14 cellular contexts compared by ENCODE assay signal in genomic region chr5:169512385-169512784, GRCh38.
DNase-seq lines count a peak whose midpoint lies in the region; ATAC-seq, FAIRE-seq and TF ChIP-seq lines count a peak whose summit lies in the region.
"Had no signal": no experiment of that assay in that cellular context is flagged by ENCODE, and none has a peak within 500 bp of the region (broad histone marks: within the 10 kb centered on the region; RNA-seq: fewer than 3 reads in every experiment).

No MANE protein-coding gene starts in this region.

- H3K9me3 ChIP-seq in HepG2 (ENCODE audit: low read length) (no peaks in the 10 kb centered on the region), right lobe of liver (no peaks in the 10 kb centered on the region), Panc1 (ENCODE audit: control insufficient read depth, insufficient read depth, low read depth, low read length) (no peaks in the 10 kb centered on the region), trophoblast cell (ENCODE audit: insufficient read depth, low read depth, low read length) (no peaks in the 10 kb centered on the region)
- H3K9me3 ChIP-seq: A549 had no signal

- H2AFZ ChIP-seq in HepG2 (ENCODE audit: low read length) (no peak overlapping the region), trophoblast cell (ENCODE audit: insufficient read depth, low read length, poor library complexity) (no peak overlapping the region)
- H2AFZ ChIP-seq: GM23248 had no signal

- in situ Hi-C loops in HepG2 (cut with HindIII; ENCODE audit: extremely low pct_ligation_motif_present, low pct_unique_long_range_greater_than_20kb) (no loop called here), Panc1 (cut with HindIII; ENCODE audit: low pct_unique_long_range_greater_than_20kb, low sequenced_read_pairs) (no loop called here)

- H3K27ac ChIP-seq in HepG2 (ENCODE audit: extremely low read length, insufficient read depth, low read length) (no peak overlapping the region), right lobe of liver (no peak overlapping the region), Panc1 (ENCODE audit: low read length) (no peak overlapping the region), trophoblast cell (ENCODE audit: low read depth, low read length) (no peak overlapping the region)
- H3K27ac ChIP-seq: A549, GM23248 had no signal

- no peak overlapping the region for H3K4me3 ChIP-seq in HepG2 (replicated peaks in 1 of 3; ENCODE audit: insufficient read depth in 1 of 3, low read depth in 2 of 3, low read length in 3 of 3)
- H3K4me3 ChIP-seq in right lobe of liver: no peak overlapping the region
- H3K4me3 ChIP-seq in Panc1 (ENCODE audit: low read depth in 2 of 2, low read length in 2 of 2): no peak overlapping the region
- H3K4me3 ChIP-seq in trophoblast cell (ENCODE audit: low read depth, low read length): no peak overlapping the region
- H3K4me3 ChIP-seq: A549, GM23248 had no signal

- peak overlapping the region; percentile 84 for H4K91ac ChIP-seq in trophoblast cell (ENCODE audit: low read depth, low read length)

- BruUV-seq in HepG2 (replicated peaks; lab: Mats Ljungman, UMichigan): no TSS peak
- no TSS peak for BruUV-seq in Panc1 (replicated peaks; lab: Mats Ljungman, UMichigan)

- peak overlapping the region; percentile 64 for H2AK5ac ChIP-seq in trophoblast cell (ENCODE audit: low read length)

- no peak for TF ChIP-seq EP300 in HepG2 (IDR thresholded peaks at IDR 0.05; ENCODE audit: low read depth in 2 of 2, low read length in 2 of 2)
- no peak for TF ChIP-seq EP300 in HepG2 (CRISPR knock-in tag; IDR thresholded peaks at IDR 0.05; ENCODE audit: borderline replicate concordance)

- H3K27me3 ChIP-seq in HepG2 (ENCODE audit: control insufficient read depth in 1 of 2, insufficient read depth in 2 of 2, low read length in 2 of 2) (no peaks in the 10 kb centered on the region), right lobe of liver (no peaks in the 10 kb centered on the region), Panc1 (ENCODE audit: control insufficient read depth, insufficient read depth, low read length) (no peaks in the 10 kb centered on the region), trophoblast cell (ENCODE audit: insufficient read depth, low read length) (no peaks in the 10 kb centered on the region)

- no peak overlapping the region for H3K18ac ChIP-seq in trophoblast cell (ENCODE audit: low read length)

- H2BK120ac ChIP-seq in trophoblast cell (ENCODE audit: insufficient read depth, low read length, poor library complexity): peak overlapping the region; percentile 26

- TF ChIP-seq RAD21 in HepG2 (CRISPR knock-in tag; IDR thresholded peaks at IDR 0.05): no peak

- DNase-seq in HepG2 (ENCODE audit: low spot score) (no peak), right lobe of liver (no peak), Panc1 (ENCODE audit: low read depth, low spot score) (no peak), trophoblast cell (no peak)
- no peak for DNase-seq in activated CD4-positive, alpha-beta T cell treated with anti-CD3 and anti-CD28 coated beads for 4 hours
- DNase-seq: CD8-positive, alpha-beta T cell; COR-L47; DMS153; GF-D8; GM23248; KBM-7 had no signal

- POLR2A ChIA-PET in HepG2 (lab: Yijun Ruan, JAX) (no interaction called here), Panc1 (lab: Charles Lee) (no interaction called here)

- TF ChIP-seq CTCF in HepG2 (CRISPR knock-in tag; IDR thresholded peaks at IDR 0.05) (no peak), right lobe of liver (IDR thresholded peaks at IDR 0.05) (no peak), Panc1 (IDR thresholded peaks at IDR 0.05) (no peak)

- H3K4me2 ChIP-seq in HepG2 (ENCODE audit: low read depth, low read length) (no peak overlapping the region), trophoblast cell (ENCODE audit: low read length) (no peak overlapping the region)
- H3K4me2 ChIP-seq: A549 had no signal

- peak overlapping the region; percentile 24 for H3K14ac ChIP-seq in trophoblast cell (ENCODE audit: low read length)

- intact Hi-C loops in HepG2 (cut with micrococcal nuclease; ENCODE audit: unreplicated experiment) (no loop called here), right lobe of liver (cut with DNase I) (no loop called here), Panc1 (cut with micrococcal nuclease; ENCODE audit: unreplicated experiment) (no loop called here)

- H3K4me1 ChIP-seq in HepG2 (ENCODE audit: insufficient read depth, low read length) (no peaks in the 10 kb centered on the region), right lobe of liver (no peaks in the 10 kb centered on the region), Panc1 (ENCODE audit: control insufficient read depth, insufficient read depth, low read length) (no peaks in the 10 kb centered on the region), trophoblast cell (ENCODE audit: control insufficient read depth in 1 of 2, insufficient read depth in 2 of 2, low read length in 2 of 2) (peaks cover 4 to 9% of the 10 kb centered on the region in 2 experiments)
- H3K4me1 ChIP-seq: A549 had no signal

- TF ChIP-seq POLR2A in HepG2 (IDR thresholded peaks at IDR 0.05; ENCODE audit: insufficient read depth in 1 of 2, low read depth in 2 of 2, low read length in 2 of 2) (no peak), right lobe of liver (IDR thresholded peaks at IDR 0.05) (no peak)

- CTCF ChIA-PET in HepG2 (lab: Yijun Ruan, JAX; ENCODE audit: low intra/inter-chr PET ratio, low total read pairs) (no interaction called here), Panc1 (lab: Charles Lee) (no interaction called here)

- H2BK12ac ChIP-seq in trophoblast cell (ENCODE audit: low read length): peak overlapping the region; percentile 96

- H2BK5ac ChIP-seq in trophoblast cell (ENCODE audit: low read depth, low read length, poor library complexity): peak overlapping the region; percentile 57

- no peak overlapping the region for H4K12ac ChIP-seq in trophoblast cell (ENCODE audit: low read depth, low read length)

- H4K8ac ChIP-seq in trophoblast cell (ENCODE audit: low read depth, low read length): peak overlapping the region; percentile 10

- no peaks in the 10 kb centered on the region for H4K20me1 ChIP-seq in HepG2 (ENCODE audit: insufficient read depth, low read length)

- H3K23ac ChIP-seq in trophoblast cell (ENCODE audit: low read length): no peak overlapping the region

- WGBS in HepG2 (ENCODE audit: low lambda C conversion rate): 0% methylated on average over 4 of the region's 4 CpGs
- WGBS in right lobe of liver (ENCODE audit: insufficient coverage, low coverage, low lambda C conversion rate, missing lambda C conversion rate): 50% methylated on average over 4 of the region's 4 CpGs
- WGBS in trophoblast cell (ENCODE audit: extremely low coverage, insufficient coverage, insufficient read length): no CpG with 5 or more reads among the region's 4 CpGs

- no peak overlapping the region for H3K4ac ChIP-seq in trophoblast cell (ENCODE audit: low read depth, low read length)

- peak; percentile 79 for ATAC-seq in HepG2
- ATAC-seq in right lobe of liver: no peak
- ATAC-seq in Panc1: 0 out of 2 replicates have a peak, but pooled peaks have one; percentile 56
- no peak for ATAC-seq in GM21360 (IDR thresholded peaks at IDR 0.05; ENCODE audit: unreplicated experiment)
- ATAC-seq: CD8-positive, alpha-beta T cell had no signal

- FAIRE-seq in HepG2 (lab: Jason Lieb, UNC): no peak
- FAIRE-seq: A549, D721Med had no signal

- H3K9ac ChIP-seq in HepG2 (ENCODE audit: insufficient read depth, low read depth, low read length): no peak overlapping the region
- H3K9ac ChIP-seq in trophoblast cell (ENCODE audit: low read length): no peak overlapping the region
- H3K9ac ChIP-seq: GM23248 had no signal

- H3K79me1 ChIP-seq in trophoblast cell (ENCODE audit: low read length): peaks cover 8% of the 10 kb centered on the region

- H3K79me2 ChIP-seq in HepG2 (ENCODE audit: insufficient read depth, low read length) (no peaks in the 10 kb centered on the region), trophoblast cell (ENCODE audit: control insufficient read depth, insufficient read depth, low read length, poor library complexity) (no peaks in the 10 kb centered on the region)

- no peaks in the 10 kb centered on the region for H3K36me3 ChIP-seq in HepG2 (replicated peaks in 1 of 2; ENCODE audit: control insufficient read depth in 1 of 2, insufficient read depth in 2 of 2, low read length in 2 of 2)
- H3K36me3 ChIP-seq in right lobe of liver: no peaks in the 10 kb centered on the region
- H3K36me3 ChIP-seq in Panc1 (ENCODE audit: control insufficient read depth, insufficient read depth, low read length): no peaks in the 10 kb centered on the region
- H3K36me3 ChIP-seq in trophoblast cell (ENCODE audit: control insufficient read depth in 1 of 2, insufficient read depth in 2 of 2, low read length in 2 of 2): no peaks in the 10 kb centered on the region

TF ChIP-seq in HepG2, 621 proteins besides CTCF, POLR2A, EP300 and RAD21:
- TF ChIP-seq, protein P1, sequence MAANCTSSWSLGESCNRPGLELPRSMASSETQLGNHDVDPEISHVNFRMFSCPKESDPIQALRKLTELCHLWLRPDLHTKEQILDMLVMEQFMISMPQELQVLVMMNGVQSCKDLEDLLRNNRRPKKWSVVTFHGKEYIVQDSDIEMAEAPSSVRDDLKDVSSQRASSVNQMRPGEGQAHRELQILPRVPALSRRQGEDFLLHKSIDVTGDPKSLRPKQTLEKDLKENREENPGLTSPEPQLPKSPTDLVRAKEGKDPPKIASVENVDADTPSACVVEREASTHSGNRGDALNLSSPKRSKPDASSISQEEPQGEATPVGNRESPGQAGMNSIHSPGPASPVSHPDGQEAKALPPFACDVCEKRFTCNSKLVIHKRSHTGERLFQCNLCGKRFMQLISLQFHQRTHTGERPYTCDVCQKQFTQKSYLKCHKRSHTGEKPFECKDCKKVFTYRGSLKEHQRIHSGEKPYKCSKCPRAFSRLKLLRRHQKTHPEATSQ (CRISPR knock-in tag; IDR thresholded peaks at IDR 0.05; ENCODE audit: borderline replicate concordance): no peak
- TF ChIP-seq REL (CRISPR knock-in tag; conservative IDR thresholded peaks at IDR 0.05): no peak
- TF ChIP-seq RFX5 (IDR thresholded peaks at IDR 0.05; ENCODE audit: low read depth, low read length): peak; percentile 73

Comparison
In these comparisons a context has a peak if more than half of its experiments do, and no peak if none do; other contexts are left out.
1. ATAC-seq: peak in HepG2 (single experiment) and Panc1 (single experiment); none in right lobe of liver (0 of 4) and GM21360 (single experiment).